Comparison of ENCODE assay signal across 21 cellular contexts in the genomic region with DNA sequence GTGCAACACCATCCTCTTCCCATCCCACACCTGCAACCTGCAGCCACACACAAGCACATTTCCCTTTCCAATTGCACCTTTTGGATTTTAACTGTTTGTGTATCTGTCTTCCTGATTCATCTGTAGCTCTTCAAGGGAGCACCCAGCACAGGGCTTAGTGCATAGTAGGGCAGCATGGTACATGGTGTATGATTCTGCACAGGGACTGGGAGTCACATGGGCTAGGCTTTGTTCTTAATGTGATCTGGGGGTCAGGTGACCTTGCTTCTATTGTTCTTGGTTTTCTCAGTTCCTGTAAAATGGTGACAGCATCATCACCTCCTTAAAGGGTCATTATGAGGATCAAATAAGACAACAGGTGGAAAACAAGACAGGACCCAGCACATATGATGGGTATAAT.
"Had no signal": no experiment of that assay in that cellular context is flagged by ENCODE, and none has a peak within 500 bp of the region (broad histone marks: within the 10 kb centered on the region; RNA-seq: fewer than 3 reads in every experiment).

No MANE protein-coding gene starts in this region.

- H3K9me3 ChIP-seq: SJSA1, SK-N-SH had no signal

- H3K36me3 ChIP-seq: SJSA1 had no signal

- DNase-seq: KBM-7, MV-4-11, NCI-H1048, NCI-H1105, NCI-H1417, NCI-H1436 treated with DMSO at 0.1 percent for 48 hours, NCI-H1694, NCI-H187 treated with DMSO at 0.1 percent for 48 hours, NCI-H2029 treated with DMSO at 0.1 percent for 48 hours, NCI-H2171 treated with DMSO at 0.1 percent for 48 hours, NCI-H2227 treated with DMSO at 0.1 percent for 48 hours, NCI-H510A, NCI-H524 treated with DMSO at 0.1 percent for 48 hours, NCI-H69, NCI-H774, Right ventricle myocardium superior, RPMI8226, SIG-M5, SK-N-SH had no signal

- H3K4me1 ChIP-seq: SJSA1 had no signal

- H3K4me3 ChIP-seq: SJSA1 had no signal

- H3K27me3 ChIP-seq: SJSA1 had no signal

- H3K27ac ChIP-seq: SJSA1 had no signal

- FAIRE-seq: RCC 7860 had no signal
